29 cellular contexts compared by ENCODE assay signal in genomic region chr1:18959591-18959990, GRCh38.
"Had no signal": no experiment of that assay in that cellular context is flagged by ENCODE, and none has a peak within 500 bp of the region (broad histone marks: within the 10 kb centered on the region; RNA-seq: fewer than 3 reads in every experiment).

No MANE protein-coding gene starts in this region.

- FAIRE-seq: astrocyte had no signal

- H3K4me3 Mint-ChIP-seq: activated CD8-positive, alpha-beta T cell treated with anti-CD3 and anti-CD28 coated beads for 36 hours; activated naive CD4-positive, alpha-beta T cell treated with anti-CD3 and anti-CD28 coated beads, Interleukin-2, amount 10 ng/mL, durations not matched to agents 7 days and 5 days; activated T-cell treated with anti-CD3 and anti-CD28 coated beads, Interleukin-2, amount 50 U/mL, for 4 hours; activated T-helper 1 cell treated with anti-CD3 and anti-CD28 coated beads, Interleukin-12 subunit alpha, Interleukin-12 subunit beta, Interleukin-2, Interleukin-4 antibody, amounts not matched to agents 30 ng/mL and 10 ng/mL and 1 ng/mL, durations not matched to agents 14 hours and 24 hours and 36 hours had no signal

- H3K27ac Mint-ChIP-seq: activated CD8-positive, alpha-beta T cell treated with anti-CD3 and anti-CD28 coated beads for 36 hours; activated naive CD4-positive, alpha-beta T cell treated with anti-CD3 and anti-CD28 coated beads, Interleukin-2, amount 10 ng/mL, durations not matched to agents 7 days and 5 days; activated T-helper 1 cell treated with anti-CD3 and anti-CD28 coated beads, Interleukin-12 subunit alpha, Interleukin-12 subunit beta, Interleukin-2, Interleukin-4 antibody, amounts not matched to agents 30 ng/mL and 10 ng/mL and 1 ng/mL, durations not matched to agents 14 hours and 24 hours and 36 hours had no signal

- H3K27me3 Mint-ChIP-seq: activated CD8-positive, alpha-beta T cell treated with anti-CD3 and anti-CD28 coated beads for 36 hours had no signal

- H3K36me3 ChIP-seq: adrenal gland, breast epithelium, WERI-Rb-1 had no signal

- H3K9me3 ChIP-seq: adrenal gland, body of pancreas, breast epithelium had no signal

- H3K4me3 ChIP-seq: adrenal gland, body of pancreas, breast epithelium, PC-9 had no signal

- H3K27me3 ChIP-seq: adrenal gland, body of pancreas, breast epithelium had no signal

- H3K9me3 Mint-ChIP-seq: activated CD8-positive, alpha-beta T cell treated with anti-CD3 and anti-CD28 coated beads for 36 hours; activated naive CD4-positive, alpha-beta T cell treated with anti-CD3 and anti-CD28 coated beads, Interleukin-2, amount 10 ng/mL, durations not matched to agents 7 days and 5 days; activated T-cell treated with anti-CD3 and anti-CD28 coated beads, Interleukin-2, amount 50 U/mL, for 4 hours; activated T-helper 1 cell treated with anti-CD3 and anti-CD28 coated beads, Interleukin-12 subunit alpha, Interleukin-12 subunit beta, Interleukin-2, Interleukin-4 antibody, amounts not matched to agents 30 ng/mL and 10 ng/mL and 1 ng/mL, durations not matched to agents 14 hours and 24 hours and 36 hours had no signal

- H3K9ac ChIP-seq: KMS-11 had no signal

- ATAC-seq: activated CD8-positive, alpha-beta T cell treated with anti-CD3 and anti-CD28 coated beads for 36 hours; activated T-cell treated with anti-CD3 and anti-CD28 coated beads, Interleukin-2, amount 50 U/mL, for 4 hours; body of pancreas had no signal

- H3K27ac ChIP-seq: adrenal gland, KMS-11, PC-9, WERI-Rb-1 had no signal

- DNase-seq: activated CD4-positive, alpha-beta T cell treated with anti-CD3 and anti-CD28 coated beads for 1 hour; activated CD4-positive, alpha-beta T cell treated with anti-CD3 and anti-CD28 coated beads for 48 hours; activated CD4-positive, CD25-positive, alpha-beta regulatory T cell; activated CD8-positive, alpha-beta T cell treated with anti-CD3 and anti-CD28 coated beads for 36 hours; activated gamma-delta T cell treated with Interleukin-2 at 50 U/mL for 16 hours; activated naive CD4-positive, alpha-beta T cell treated with anti-CD3 and anti-CD28 coated beads, Interleukin-2, amount 10 ng/mL, durations not matched to agents 7 days and 5 days; activated T-cell treated with anti-CD3 and anti-CD28 coated beads, Interleukin-2, amount 50 U/mL, for 4 hours; adrenal gland; body of pancreas; MM.1S; MV-4-11; NCI-H1092; NCI-H1436 treated with DMSO at 0.1 percent for 48 hours; NCI-H1694 treated with DMSO at 0.1 percent for 48 hours; NCI-H2029; NCI-H345; NCI-H526; NCI-H748 treated with DMSO at 0.1 percent for 48 hours; NK-92 treated with Interleukin-12 subunit alpha and Interleukin-12 subunit beta, amount 100 ng/mL, for 24 hours; PC-9; Right ventricle myocardium superior; SW 1271; T-helper 1 cell; T1000; WERI-Rb-1 had no signal
